ENCODE assay signal across 8 cellular contexts in the genomic region with DNA sequence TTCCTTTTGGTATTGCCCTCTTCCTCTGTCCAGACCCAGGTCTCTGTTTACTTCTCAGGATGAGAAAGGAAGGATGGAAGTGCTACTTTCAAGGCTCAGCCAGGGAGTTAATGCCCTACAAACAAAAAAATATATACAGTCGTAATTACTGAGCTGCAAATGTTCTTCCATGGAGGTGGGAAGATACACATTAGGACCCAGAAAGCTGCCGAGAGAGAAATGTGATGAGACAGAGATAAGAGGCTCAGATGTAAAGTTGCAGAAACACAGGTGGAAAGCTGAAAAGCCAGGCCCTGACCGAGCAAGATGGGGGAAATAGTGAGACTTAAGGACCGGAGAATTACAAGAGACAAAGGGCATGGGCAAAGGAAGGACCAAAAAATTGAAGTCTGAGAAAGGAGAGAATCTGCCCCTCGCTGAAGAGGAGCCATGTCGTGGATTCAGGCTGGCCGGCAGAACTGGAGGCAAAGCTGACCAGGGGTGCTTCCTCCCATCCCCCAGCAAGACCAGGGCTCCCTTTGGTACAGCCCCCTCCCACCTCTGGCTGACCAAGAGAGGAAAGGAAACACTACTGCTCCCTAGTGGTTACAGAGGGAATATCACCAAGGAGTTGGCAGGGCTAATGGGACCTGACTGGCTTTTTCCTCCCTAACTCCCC. TPM values are rescaled to one million over a fixed set of nuclear protein-coding genes. Genes with fewer than 3 reads are reported as not detected.
DNase-seq lines count a peak whose midpoint lies in the region; ATAC-seq, FAIRE-seq and TF ChIP-seq lines count a peak whose summit lies in the region.

No MANE protein-coding gene starts in this region.

- H3K9ac ChIP-seq in keratinocyte (ENCODE audit: control insufficient read depth, extremely low read depth, insufficient read depth, low read length) = no peak overlapping the region

- H3K4me2 ChIP-seq in keratinocyte (ENCODE audit: control insufficient read depth, extremely low read depth, insufficient read depth, low read depth, low read length) = no peak overlapping the region

- peak; percentile 71 for ATAC-seq in HG02642 (IDR thresholded peaks at IDR 0.05; ENCODE audit: poor library complexity, unreplicated experiment)
- ATAC-seq in thoracic aorta (ENCODE audit: insufficient number of reproducible peaks, low FRiP score, low read depth) = no peak

- H3K9me3 ChIP-seq in keratinocyte (ENCODE audit: control insufficient read depth, low read depth, low read length) (no peaks in the 10 kb centered on the region), thoracic aorta (no peaks in the 10 kb centered on the region)

- DNase-seq in NCI-H2171 treated with DMSO at 0.1 percent for 48 hours (lab: John Stamatoyannopoulos, UW) (peak; percentile 49), NCI-H2171 (lab: John Stamatoyannopoulos, UW) (no peak), NCI-H748 treated with DMSO at 0.1 percent for 48 hours (lab: John Stamatoyannopoulos, UW) (peak; percentile 47), bronchial epithelial cell (ENCODE audit: low read depth) (peak; percentile 32), keratinocyte (ENCODE audit: low read depth, low spot score) (no peak), thoracic aorta (ENCODE audit: low spot score) (no peak), T-helper 9 cell (no peak)

- H3K27me3 ChIP-seq in bronchial epithelial cell (ENCODE audit: control insufficient read depth, insufficient read depth, low read length) = no peaks in the 10 kb centered on the region
- no peaks in the 10 kb centered on the region for H3K27me3 ChIP-seq in keratinocyte (ENCODE audit: control insufficient read depth, extremely low read depth, insufficient read depth, low read length)
- H3K27me3 ChIP-seq in thoracic aorta (replicated peaks; ENCODE audit: insufficient read depth) = no peaks in the 10 kb centered on the region

- H2AFZ ChIP-seq in keratinocyte (ENCODE audit: control insufficient read depth, low read length) = no peak overlapping the region

- H3K4me3 ChIP-seq in bronchial epithelial cell (ENCODE audit: low read depth, low read length) (no peak overlapping the region), keratinocyte (ENCODE audit: control insufficient read depth in 2 of 3, extremely low read depth in 1 of 3, insufficient read depth in 2 of 3, low read depth in 1 of 3, low read length in 3 of 3) (no peak overlapping the region), thoracic aorta (no peak overlapping the region)

- H3K36me3 ChIP-seq in bronchial epithelial cell (ENCODE audit: control insufficient read depth, insufficient read depth, low read length) (no peaks in the 10 kb centered on the region), keratinocyte (ENCODE audit: control insufficient read depth in 2 of 2, extremely low read depth in 1 of 2, insufficient read depth in 2 of 2, low read length in 2 of 2) (no peaks in the 10 kb centered on the region), thoracic aorta (no peaks in the 10 kb centered on the region)

- no peaks in the 10 kb centered on the region for H4K20me1 ChIP-seq in keratinocyte (ENCODE audit: control insufficient read depth, extremely low read depth, insufficient read depth, low read length)

- FAIRE-seq in bronchial epithelial cell (lab: Jason Lieb, UNC) (no peak), keratinocyte (lab: Jason Lieb, UNC) (peak; percentile 67)

- no peaks in the 10 kb centered on the region for H3K79me2 ChIP-seq in keratinocyte (ENCODE audit: control insufficient read depth, insufficient read depth, low read length)

- dilution Hi-C loops in keratinocyte (cut with MboI; ENCODE audit: extremely low pct_ligation_motif_present, low sequenced_read_pairs) = no loop called here

- no peaks in the 10 kb centered on the region for H3K9me1 ChIP-seq in keratinocyte (ENCODE audit: control insufficient read depth, extremely low read depth, insufficient read depth, low read length)

- no peaks in the 10 kb centered on the region for H3K4me1 ChIP-seq in keratinocyte (ENCODE audit: control insufficient read depth, extremely low read depth, insufficient read depth, low read length)
- H3K4me1 ChIP-seq in thoracic aorta (ENCODE audit: control insufficient read depth in 1 of 2, low read depth in 2 of 2) = no peaks in the 10 kb centered on the region

- peak; percentile 83 for TF ChIP-seq CTCF in bronchial epithelial cell (IDR thresholded peaks at IDR 0.05; ENCODE audit: insufficient read depth, low read length, severe bottlenecking)
- TF ChIP-seq CTCF in keratinocyte (optimal IDR thresholded peaks at IDR 0.05 in 1 of 3, IDR thresholded peaks at IDR 0.05 in 1 of 3, conservative IDR thresholded peaks at IDR 0.05 in 1 of 3; ENCODE audit: extremely low read depth in 1 of 3, insufficient read depth in 2 of 3, low read length in 3 of 3) = peak; percentile 72 to 84 (median 79)
- peak; percentile 60 for TF ChIP-seq CTCF in thoracic aorta (IDR thresholded peaks at IDR 0.05)

- H3K27ac ChIP-seq in keratinocyte (ENCODE audit: control insufficient read depth, insufficient read depth, low read length) = no peak overlapping the region
- H3K27ac ChIP-seq in thoracic aorta = no peak overlapping the region

RNA-seq across cellular contexts. Expression of a gene that starts 12.2 kb away (rescaled TPM):
- total RNA-seq in bronchial epithelial cell (0.13 and 0.26 TPM in 2 replicates), thoracic aorta (1 to 10 TPM in 1 of 2 donors, under 1 TPM in 1; 0.49 to 1.5 TPM)
- 0.08 to 0.22 TPM (median 0.18 TPM) in 3 replicates for polyA plus RNA-seq in keratinocyte
- polyA plus RNA-seq in keratinocyte (2011; ENCODE audit: low read depth) = 0.44 TPM
- polyA plus RNA-seq in keratinocyte (2011; cell fraction: cytosol; rRNA removed) = 0.13 and 0.17 TPM in 2 replicates
- polyA plus RNA-seq in keratinocyte (2011; cell fraction: nucleus; rRNA removed) = 0.56 and 0.84 TPM in 2 replicates
- 0.28 and 0.66 TPM in 2 replicates for polyA plus RNA-seq in keratinocyte (2012; ENCODE audit: low replicate concordance)
- 0.19 to 1.9 TPM (median 0.26 TPM) in 3 replicates for polyA minus RNA-seq in keratinocyte
- 0.19 TPM for polyA minus RNA-seq in keratinocyte (2011; cell fraction: cytosol; rRNA and poly(A)+ RNA removed)
- polyA minus RNA-seq in keratinocyte (2011; cell fraction: nucleus; rRNA and poly(A)+ RNA removed) = 0.70 and 1.1 TPM in 2 replicates

RNA-seq across cellular contexts. Expression of a gene that starts 16.7 kb away (rescaled TPM):
- total RNA-seq in bronchial epithelial cell (3.6 and 4.5 TPM in 2 replicates), thoracic aorta (10 to 100 TPM; 17.8 to 30.9 TPM)
- polyA plus RNA-seq in keratinocyte = 3.2 to 4.3 TPM (median 4.3 TPM) in 3 replicates
- 1.3 TPM for polyA plus RNA-seq in keratinocyte (2011; ENCODE audit: low read depth)
- 4.4 and 4.7 TPM in 2 replicates for polyA plus RNA-seq in keratinocyte (2011; cell fraction: cytosol; rRNA removed)
- polyA plus RNA-seq in keratinocyte (2011; cell fraction: nucleus; rRNA removed) = 6.9 and 7.8 TPM in 2 replicates
- polyA plus RNA-seq in keratinocyte (2012; ENCODE audit: low replicate concordance) = 2.1 and 5.6 TPM in 2 replicates
- polyA minus RNA-seq in keratinocyte = 3.6 to 5.8 TPM (median 4.5 TPM) in 3 replicates
- 3.5 TPM for polyA minus RNA-seq in keratinocyte (2011; cell fraction: cytosol; rRNA and poly(A)+ RNA removed)
- polyA minus RNA-seq in keratinocyte (2011; cell fraction: nucleus; rRNA and poly(A)+ RNA removed) = 2.7 and 2.9 TPM in 2 replicates

RNA-seq across cellular contexts. Expression of a gene that starts 28.3 kb away (rescaled TPM):
- total RNA-seq in bronchial epithelial cell (40.5 and 44.4 TPM in 2 replicates), thoracic aorta (10 to 100 TPM; 36.4 to 61.7 TPM)
- polyA plus RNA-seq in keratinocyte = 119 to 230 TPM (median 128 TPM) in 3 replicates
- polyA plus RNA-seq in keratinocyte (2011; ENCODE audit: low read depth) = 32.3 TPM
- 70.8 and 77.1 TPM in 2 replicates for polyA plus RNA-seq in keratinocyte (2011; cell fraction: cytosol; rRNA removed)
- polyA plus RNA-seq in keratinocyte (2011; cell fraction: nucleus; rRNA removed) = 905 and 1,158 TPM in 2 replicates
- 74.0 and 125 TPM in 2 replicates for polyA plus RNA-seq in keratinocyte (2012; ENCODE audit: low replicate concordance)
- polyA minus RNA-seq in keratinocyte = 177 to 204 TPM (median 203 TPM) in 3 replicates
- polyA minus RNA-seq in keratinocyte (2011; cell fraction: cytosol; rRNA and poly(A)+ RNA removed) = 78.5 TPM
- 123 and 164 TPM in 2 replicates for polyA minus RNA-seq in keratinocyte (2011; cell fraction: nucleus; rRNA and poly(A)+ RNA removed)

RNA-seq across cellular contexts. Expression of a gene that starts 39.3 kb away (rescaled TPM):
- total RNA-seq in bronchial epithelial cell (not detected in 2 replicates), thoracic aorta (1 to 10 TPM in 1 of 2 donors, not detected in 1; 1.3 TPM)
- 0.01 to 0.04 TPM (median 0.03 TPM) in 3 replicates for polyA plus RNA-seq in keratinocyte
- not detected for polyA plus RNA-seq in keratinocyte (2011; ENCODE audit: low read depth)
- 0.02 and 0.05 TPM in 2 replicates for polyA plus RNA-seq in keratinocyte (2011; cell fraction: cytosol; rRNA removed)
- polyA plus RNA-seq in keratinocyte (2011; cell fraction: nucleus; rRNA removed) = 0.05 TPM in 1 of 2 replicates, not detected in the other
- polyA plus RNA-seq in keratinocyte (2012; ENCODE audit: low replicate concordance) = 0.38 TPM in 1 of 2 replicates, not detected in the other
- 0.07 TPM in 1 of 3 replicates, not detected in the others for polyA minus RNA-seq in keratinocyte
- not detected for polyA minus RNA-seq in keratinocyte (2011; cell fraction: cytosol; rRNA and poly(A)+ RNA removed)
- not detected in 2 replicates for polyA minus RNA-seq in keratinocyte (2011; cell fraction: nucleus; rRNA and poly(A)+ RNA removed)

Comparison
In these comparisons a context has a peak if more than half of its experiments do, and no peak if none do; other contexts are left out.
1. DNase-seq: peak in NCI-H2171 treated with DMSO at 0.1 percent for 48 hours (single experiment), NCI-H748 treated with DMSO at 0.1 percent for 48 hours (single experiment) and bronchial epithelial cell (single experiment); none in NCI-H2171 (single experiment), keratinocyte (single experiment), thoracic aorta (single experiment) and T-helper 9 cell (single experiment).
2. Peak in every context shown above with its lines, with median percentiles within 50 percentile points of each other: CTCF ChIP-seq.